Comparison of ENCODE assay signal across 8 cellular contexts in genomic region chr20:44210422-44211176, GRCh38. TPM values are rescaled to one million over a fixed set of nuclear protein-coding genes. Genes with fewer than 3 reads are reported as not detected.
DNase-seq lines count a peak whose midpoint lies in the region; ATAC-seq and TF ChIP-seq lines count a peak whose summit lies in the region.

Gene OSER1 (minus strand): TSS chr20:44210771. CDS start chr20:44206957, 3,814 bp downstream.

- peak within 1 kb of the TSS; percentile 99 for H3K27ac Mint-ChIP-seq in GM23338
- H3K27ac Mint-ChIP-seq in naive thymus-derived CD8-positive, alpha-beta T cell = peak within 1 kb of the TSS; percentile 97 to 100 (median 99)

- peaks cover 7% of the 10 kb centered on the region for H3K36me3 Mint-ChIP-seq in GM23338 (ENCODE audit: low read depth)
- peaks cover 3 to 25% (median 11%) of the 10 kb centered on the region in 3 donors for H3K36me3 Mint-ChIP-seq in naive thymus-derived CD8-positive, alpha-beta T cell

- H3K27me3 ChIP-seq in DOHH2 (ENCODE audit: control insufficient read depth, low read length) (no peaks in the 10 kb centered on the region), GM23338 (ENCODE audit: insufficient read depth) (no peaks in the 10 kb centered on the region), fibroblast of lung (ENCODE audit: control insufficient read depth, insufficient read depth, low read length) (no peaks in the 10 kb centered on the region)

- H3K27ac ChIP-seq in DOHH2 (ENCODE audit: low read depth, low read length) = peak within 1 kb of the TSS; percentile 69
- peak within 1 kb of the TSS; percentile 98 for H3K27ac ChIP-seq in GM23338 (ENCODE audit: low read depth)
- peak within 1 kb of the TSS; percentile 95 for H3K27ac ChIP-seq in fibroblast of lung (ENCODE audit: insufficient read depth, low read length)

- POLR2A ChIA-PET in naive thymus-derived CD8-positive, alpha-beta T cell (lab: Charles Lee) = interaction anchor here (0.7 to 2.0 kb wide), 9 partner anchors 8 to 753 kb away, joined by 3 to 8 read pairs (median 5); partner anchors contain the start of genes FITM2, SERINC3, SRSF6 and TTPAL

- no peaks in the 10 kb centered on the region for H3K9me2 ChIP-seq in DOHH2 (replicated peaks; ENCODE audit: control insufficient read depth, low read length)
- H3K9me2 ChIP-seq in GM23338 (ENCODE audit: insufficient read depth) = no peaks in the 10 kb centered on the region

- TF ChIP-seq CTCF in DOHH2 (IDR thresholded peaks at IDR 0.05; ENCODE audit: low read depth, low read length, poor library complexity, severe bottlenecking) (no peak), GM23338 (conservative IDR thresholded peaks at IDR 0.05; ENCODE audit: low read depth in 2 of 2) (no peak), fibroblast of lung (conservative IDR thresholded peaks at IDR 0.05 in 1 of 2, IDR thresholded peaks at IDR 0.05 in 1 of 2; ENCODE audit: low read depth in 1 of 2, low read length in 2 of 2) (no peak)

- H3K79me2 ChIP-seq in DOHH2 (ENCODE audit: control insufficient read depth, low read length) (peaks cover 49% of the 10 kb centered on the region), GM23338 (replicated peaks; ENCODE audit: insufficient read depth) (peaks cover 54% of the 10 kb centered on the region), fibroblast of lung (ENCODE audit: control insufficient read depth, insufficient read depth, low read length) (peaks cover 47% of the 10 kb centered on the region)

- H4K20me1 ChIP-seq in DOHH2 (ENCODE audit: control insufficient read depth, insufficient read depth, low read depth, low read length) (peaks cover 20% of the 10 kb centered on the region), GM23338 (replicated peaks; ENCODE audit: insufficient read depth) (peaks cover 21% of the 10 kb centered on the region), fibroblast of lung (ENCODE audit: control insufficient read depth, extremely low read depth, insufficient read depth, low read length) (no peaks in the 10 kb centered on the region)

- H3K27me3 Mint-ChIP-seq in GM23338 (ENCODE audit: insufficient read depth, low read depth, poor library complexity) = peaks cover 16% of the 10 kb centered on the region
- H3K27me3 Mint-ChIP-seq in naive thymus-derived CD8-positive, alpha-beta T cell = peaks cover 0 to 2% (median 0%) of the 10 kb centered on the region in 5 donors

- H3K4me2 ChIP-seq in DOHH2 (ENCODE audit: low read length) (peak within 1 kb of the TSS; percentile 97), GM23338 (peak within 1 kb of the TSS; percentile 86), fibroblast of lung (ENCODE audit: extremely low read depth, insufficient read depth, low read length) (peak within 1 kb of the TSS; percentile 92)

- H3K4me1 Mint-ChIP-seq in GM23338 = peaks cover 36% of the 10 kb centered on the region; the same call in 2 of the 3 replicates
- peaks cover 36 to 75% (median 67%) of the 10 kb centered on the region in 4 donors for H3K4me1 Mint-ChIP-seq in naive thymus-derived CD8-positive, alpha-beta T cell

- peak within 1 kb of the TSS; percentile 98 for H3K4me3 Mint-ChIP-seq in GM23338
- H3K4me3 Mint-ChIP-seq in naive thymus-derived CD8-positive, alpha-beta T cell = peak within 1 kb of the TSS; percentile 92 to 99 (median 96)

- H3K36me3 ChIP-seq in DOHH2 (ENCODE audit: control insufficient read depth, low read length) (peaks cover 28% of the 10 kb centered on the region), GM23338 (ENCODE audit: insufficient read depth) (peaks cover 7% of the 10 kb centered on the region; the same call in 1 of the 2 replicates), fibroblast of lung (ENCODE audit: control insufficient read depth, insufficient read depth, low read length) (no peaks in the 10 kb centered on the region)

- DNase-seq in GM23338 (ENCODE audit: low spot score) (peak; percentile 98), LHCN-M2 (ENCODE audit: low read depth) (peak; percentile 96), RPMI8226 (peak; percentile 97), fibroblast of lung (ENCODE audit: low read depth in 2 of 2) (peak; percentile 95 to 97)
- peak; percentile 96 to 97 for DNase-seq in activated T-helper 1 cell treated with anti-CD3 and anti-CD28 coated beads, Interleukin-2, amount 50 U/mL, for 16 hours (ENCODE audit: low read depth in 1 of 2, low spot score in 1 of 2)
- peak; percentile 97 to 99 (median 99) for DNase-seq in naive thymus-derived CD8-positive, alpha-beta T cell
- peak; percentile 97 to 99 (median 98) for DNase-seq in stimulated activated naive CD4-positive, alpha-beta T cell (lab: John Stamatoyannopoulos, UW)

- ATAC-seq in GM23338 = peak; percentile 87
- peak; percentile 86 to 87 for ATAC-seq in naive thymus-derived CD8-positive, alpha-beta T cell

- H3K4me3 ChIP-seq in DOHH2 (ENCODE audit: low read length) (peak within 1 kb of the TSS; percentile 91), GM23338 (peak within 1 kb of the TSS; percentile 92), fibroblast of lung (replicated peaks in 1 of 4; ENCODE audit: control extremely low read depth in 1 of 4, insufficient read depth in 1 of 4, low read depth in 3 of 4, low read length in 4 of 4) (peak within 1 kb of the TSS; percentile 86 to 96 (median 94))

- H3F3A ChIP-seq in DOHH2 (ENCODE audit: control insufficient read depth, insufficient read depth) = no peaks in the 10 kb centered on the region
- no peaks in the 10 kb centered on the region for H3F3A ChIP-seq in GM23338 (replicated peaks; ENCODE audit: low read depth)

- peaks cover 34% of the 10 kb centered on the region for H3K4me1 ChIP-seq in DOHH2 (ENCODE audit: control insufficient read depth, low read length)
- peaks cover 15% of the 10 kb centered on the region for H3K4me1 ChIP-seq in GM23338 (ENCODE audit: insufficient read depth)
- peaks cover 2% of the 10 kb centered on the region for H3K4me1 ChIP-seq in fibroblast of lung (ENCODE audit: control insufficient read depth, extremely low read depth, insufficient read depth, low read length)

- H3K9ac ChIP-seq in fibroblast of lung (ENCODE audit: insufficient read depth, low read length) = peak within 1 kb of the TSS; percentile 94

- no peaks in the 10 kb centered on the region for H3K9me3 ChIP-seq in DOHH2 (ENCODE audit: control insufficient read depth, insufficient read depth, low read length)
- H3K9me3 ChIP-seq in fibroblast of lung (ENCODE audit: control insufficient read depth, insufficient read depth, low read depth, low read length) = no peaks in the 10 kb centered on the region

- H2AFZ ChIP-seq in GM23338 (0 out of 2 replicates have a peak within 1 kb of the TSS, but pooled peaks have one; percentile 5), fibroblast of lung (ENCODE audit: low read length) (peak within 1 kb of the TSS; percentile 58)

- no peaks in the 10 kb centered on the region; the same call in 2 of the 3 replicates for H3K9me3 Mint-ChIP-seq in GM23338
- H3K9me3 Mint-ChIP-seq in naive thymus-derived CD8-positive, alpha-beta T cell = no peaks in the 10 kb centered on the region

TF ChIP-seq in GM23338, 12 proteins besides CTCF, POLR2A, EP300 and RAD21:
- peak; percentile 79 for TF ChIP-seq POLR2AphosphoS5 (IDR thresholded peaks at IDR 0.05; ENCODE audit: low read depth)
- peak; percentile 92 for TF ChIP-seq CREB1 (CRISPR knock-in tag; IDR thresholded peaks at IDR 0.05; ENCODE audit: low read depth)
- TF ChIP-seq ETS1 (IDR thresholded peaks at IDR 0.05) = peak; percentile 53
- no peak for TF ChIP-seq ZNF331 (CRISPR knock-in tag; IDR thresholded peaks at IDR 0.05; ENCODE audit: low read depth)

RNA-seq across cellular contexts. Expression of gene OSER1, which starts in this region (rescaled TPM):
- 31.1 and 32.4 TPM in 2 replicates for total RNA-seq in GM23338 (2014; rRNA removed; shearing (Covaris generic))
- polyA plus RNA-seq in GM23338 (2016; fragmentation: Nextera tagmentation; extraction: Ambion mirVana) (22.1 and 25.2 TPM in 2 replicates), fibroblast of lung (50.9 and 53.5 TPM in 2 replicates)
- total RNA-seq in LHCN-M2 (2014; rRNA removed) (32.4 and 35.5 TPM in 2 replicates), fibroblast of lung (63.2 and 73.2 TPM in 2 replicates)
- 27.9 TPM for polyA plus RNA-seq in LHCN-M2 (2012)
- polyA plus RNA-seq in fibroblast of lung (2012) = 31.9 and 33.9 TPM in 2 replicates
- 22.1 and 49.4 TPM in 2 replicates for polyA minus RNA-seq in fibroblast of lung (ENCODE audit: low replicate concordance)
- 10 to 100 TPM; 46.4 to 47.3 TPM for total RNA-seq in naive thymus-derived CD8-positive, alpha-beta T cell
- 10 to 100 TPM; 27.7 to 38.8 (median 37.7) TPM for polyA plus RNA-seq in naive thymus-derived CD8-positive, alpha-beta T cell

Comparison
In these comparisons a context has a peak if more than half of its experiments do, and no peak if none do; other contexts are left out.
1. Peak in every context shown above with its lines: DNase-seq, ATAC-seq, H3K4me3 ChIP-seq and H3K27ac ChIP-seq.